ENCODE assay signal across 9 cellular contexts in the genomic region with DNA sequence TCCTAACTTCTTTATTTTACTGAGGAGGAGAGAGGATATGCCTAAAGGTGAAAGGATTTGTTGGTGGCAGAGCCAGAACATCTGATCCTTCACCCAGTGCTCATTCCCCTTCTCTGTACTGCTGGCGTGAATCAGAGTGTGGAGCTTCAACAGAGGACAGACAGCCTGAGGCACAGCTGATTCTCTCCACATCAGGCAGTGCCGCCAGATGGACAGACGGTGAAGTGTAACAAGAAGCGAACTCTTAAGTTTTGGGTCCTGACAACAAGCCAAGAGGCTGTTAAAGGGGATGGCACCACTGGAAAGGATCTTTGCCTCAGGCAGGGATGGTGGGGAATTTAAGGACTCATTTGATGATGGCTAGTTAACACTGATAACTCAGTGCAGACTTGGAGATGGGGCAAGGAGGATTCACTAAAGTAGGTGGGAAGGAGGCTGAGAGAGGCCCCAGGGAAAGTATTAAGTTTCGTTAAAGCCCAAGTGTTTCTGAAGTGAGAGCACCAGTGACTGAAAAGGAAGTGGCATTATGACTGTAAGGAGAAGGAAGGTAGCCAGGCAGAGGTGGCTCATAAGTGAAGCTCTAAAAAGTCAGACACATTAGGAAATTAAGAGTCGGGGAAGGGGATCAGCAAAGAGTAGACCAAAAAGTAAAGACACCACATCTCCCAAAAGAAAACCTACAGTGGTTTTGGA.
DNase-seq lines count a peak whose midpoint lies in the region; ATAC-seq, FAIRE-seq and TF ChIP-seq lines count a peak whose summit lies in the region.
"Had no signal": no experiment of that assay in that cellular context is flagged by ENCODE, and none has a peak within 500 bp of the region (broad histone marks: within the 10 kb centered on the region; RNA-seq: fewer than 3 reads in every experiment).

No MANE protein-coding gene starts in this region.

- peaks cover 4% of the 10 kb centered on the region for H3K4me1 ChIP-seq in ovary (ENCODE audit: insufficient read depth)

- intact Hi-C loops in sciatic nerve (cut with DNase I): no loop called here
- intact Hi-C loops in ovary (cut with DNase I): no loop called here

- TF ChIP-seq POLR2A in ovary (IDR thresholded peaks at IDR 0.05): no peak

- DNase-seq in GM04503 (ENCODE audit: low read depth) (peak; percentile 43), HT-29 (ENCODE audit: low spot score) (peak; percentile 9), bronchial epithelial cell (ENCODE audit: low read depth) (peak; percentile 46), sciatic nerve (ENCODE audit: low spot score) (no peak), ovary (no peak)

- H3K4me3 ChIP-seq in bronchial epithelial cell (ENCODE audit: low read depth, low read length) (no peak overlapping the region), ovary (no peak overlapping the region)
- H3K4me3 ChIP-seq: tibial nerve had no signal

- TF ChIP-seq EP300 in ovary (IDR thresholded peaks at IDR 0.05): no peak

- 61 to 68% (median 62%) methylated on average over 6 of the region's 6 CpGs for WGBS in ovary, 3 donors

- ATAC-seq in GM19395 (IDR thresholded peaks at IDR 0.05; ENCODE audit: unreplicated experiment) (peak; percentile 94), sciatic nerve (peak; percentile 70), GM21367 (IDR thresholded peaks at IDR 0.05; ENCODE audit: unreplicated experiment) (no peak), HG03469 (IDR thresholded peaks at IDR 0.05; ENCODE audit: unreplicated experiment) (no peak)

- no peaks in the 10 kb centered on the region for H3K27me3 ChIP-seq in bronchial epithelial cell (ENCODE audit: control insufficient read depth, insufficient read depth, low read length)
- no peaks in the 10 kb centered on the region for H3K27me3 ChIP-seq in ovary
- H3K27me3 ChIP-seq: tibial nerve had no signal

- no peak for FAIRE-seq in bronchial epithelial cell (lab: Jason Lieb, UNC)

- H3K36me3 ChIP-seq in bronchial epithelial cell (ENCODE audit: control insufficient read depth, insufficient read depth, low read length) (no peaks in the 10 kb centered on the region), ovary (no peaks in the 10 kb centered on the region)

- H3K27ac ChIP-seq in ovary: no peak overlapping the region
- H3K27ac ChIP-seq: tibial nerve had no signal

- H3K9me3 ChIP-seq in ovary: no peaks in the 10 kb centered on the region
- H3K9me3 ChIP-seq: tibial nerve had no signal

- peak; percentile 30 for TF ChIP-seq CTCF in bronchial epithelial cell (IDR thresholded peaks at IDR 0.05; ENCODE audit: insufficient read depth, low read length, severe bottlenecking)
- TF ChIP-seq CTCF in ovary (IDR thresholded peaks at IDR 0.05): no peak

Comparison
In these comparisons a context has a peak if more than half of its experiments do, and no peak if none do; other contexts are left out.
1. DNase-seq: peak in GM04503 (single experiment), HT-29 (single experiment) and bronchial epithelial cell (single experiment); none in sciatic nerve (single experiment) and ovary (0 of 5).
2. ATAC-seq: peak in GM19395 (single experiment) and sciatic nerve (single experiment); none in GM21367 (single experiment) and HG03469 (single experiment).